13 cellular contexts compared by ENCODE assay signal in genomic region chr7:55192718-55193117, GRCh38.
DNase-seq lines count a peak whose midpoint lies in the region; FAIRE-seq and TF ChIP-seq lines count a peak whose summit lies in the region.
"Had no signal": no experiment of that assay in that cellular context is flagged by ENCODE, and none has a peak within 500 bp of the region (broad histone marks: within the 10 kb centered on the region; RNA-seq: fewer than 3 reads in every experiment).

No MANE protein-coding gene starts in this region.

- CTCF ChIA-PET in Calu3 (lab: Charles Lee): no interaction called here

- H3T11ph ChIP-seq in H9 (ENCODE audit: low read length): no peak overlapping the region

- H3K27ac ChIP-seq in H9 (ENCODE audit: insufficient read length, low read depth, low read length): no peak overlapping the region
- H3K27ac ChIP-seq in astrocyte (ENCODE audit: low read depth, low read length): peak overlapping the region; percentile 93
- H3K27ac ChIP-seq: C4-2B had no signal

- H3K79me2 ChIP-seq in H9 (ENCODE audit: insufficient read depth, low read length) (no peaks in the 10 kb centered on the region), astrocyte (ENCODE audit: insufficient read depth, low read length) (no peaks in the 10 kb centered on the region)

- no peak overlapping the region for H4K91ac ChIP-seq in H9 (ENCODE audit: insufficient read length, low read depth, low read length)

- intact Hi-C loops in Calu3 (cut with micrococcal nuclease; ENCODE audit: unreplicated experiment): no loop called here

- no peak overlapping the region for H3K4me3 Mint-ChIP-seq in H9
- no peak overlapping the region for H3K4me3 Mint-ChIP-seq in astrocyte (ENCODE audit: unreplicated experiment)
- no peak overlapping the region for H3K4me3 Mint-ChIP-seq in Calu3 (ENCODE audit: low read depth, unreplicated experiment)
- H3K4me3 Mint-ChIP-seq: naive thymus-derived CD4-positive, alpha-beta T cell had no signal

- H3K36me3 ChIP-seq in astrocyte (ENCODE audit: insufficient read depth, low read length): no peaks in the 10 kb centered on the region
- H3K36me3 ChIP-seq: uterus had no signal

- H3K9ac ChIP-seq in H9 (ENCODE audit: extremely low read depth, insufficient read length, low read length) (no peak overlapping the region), astrocyte (ENCODE audit: low read length) (peak overlapping the region; percentile 75)

- no peak overlapping the region for H3K23ac ChIP-seq in H9 (ENCODE audit: insufficient read length, low read depth, low read length)

- no peak overlapping the region for H4K8ac ChIP-seq in H9 (replicated peaks; ENCODE audit: insufficient read length, low read depth, low read length)

- WGBS in H9 (ENCODE audit: extremely low coverage, insufficient read length, low lambda C conversion rate): no CpG with 5 or more reads among the region's 7 CpGs

- H3K27me3 ChIP-seq in H9 (ENCODE audit: insufficient read depth, low read length) (no peaks in the 10 kb centered on the region), astrocyte (ENCODE audit: insufficient read depth, low read length) (no peaks in the 10 kb centered on the region)
- H3K27me3 ChIP-seq: adrenal gland, uterus had no signal

- H2BK12ac ChIP-seq in H9 (ENCODE audit: insufficient read length, low read depth, low read length): no peak overlapping the region

- H3K4me3 ChIP-seq in astrocyte (ENCODE audit: insufficient read depth, low read depth, low read length): no peak overlapping the region
- H3K4me3 ChIP-seq: adrenal gland, uterus had no signal

- TF ChIP-seq CTCF in H9 (conservative IDR thresholded peaks at IDR 0.05) (no peak), astrocyte (IDR thresholded peaks at IDR 0.05; ENCODE audit: insufficient read depth, low read depth, low read length) (no peak), Calu3 (IDR thresholded peaks at IDR 0.05; ENCODE audit: unreplicated experiment) (no peak)

- H2AFZ ChIP-seq in H9 (ENCODE audit: low read length) (no peak overlapping the region), astrocyte (ENCODE audit: low read depth, low read length) (peak overlapping the region; percentile 16)

- no peak overlapping the region for H2AK5ac ChIP-seq in H9 (ENCODE audit: insufficient read length, low read length)

- H3K9me3 ChIP-seq in H9 (ENCODE audit: control insufficient read depth, low read depth, low read length) (no peaks in the 10 kb centered on the region), astrocyte (ENCODE audit: insufficient read depth, low read depth, low read length) (no peaks in the 10 kb centered on the region)
- H3K9me3 ChIP-seq: adrenal gland, uterus had no signal

- H3K4ac ChIP-seq in H9 (ENCODE audit: low read depth, low read length): no peak overlapping the region

- no peak overlapping the region for H2BK15ac ChIP-seq in H9 (ENCODE audit: low read depth, low read length)

- no peak overlapping the region for H3K56ac ChIP-seq in H9 (ENCODE audit: insufficient read length, low read depth, low read length)

- DNase-seq in A172 (ENCODE audit: low spot score): peak; percentile 82
- peak; percentile 20 for DNase-seq in H9
- DNase-seq in astrocyte (ENCODE audit: low read depth): peak; percentile 87
- DNase-seq in iris pigment epithelial cell (ENCODE audit: low read depth): peak; percentile 74
- no peak for DNase-seq in Kasumi-1 (lab: John Stamatoyannopoulos, UW)
- no peak for DNase-seq in Calu3
- no peak for DNase-seq in HuH-7.5 (ENCODE audit: low spot score)
- no peak for DNase-seq in NCI-H187 treated with DMSO at 0.1 percent for 48 hours (lab: John Stamatoyannopoulos, UW)
- DNase-seq: adrenal gland, uterus had no signal

- H3K14ac ChIP-seq in H9 (ENCODE audit: insufficient read depth, low read length): no peak overlapping the region

- no peak overlapping the region for H2BK120ac ChIP-seq in H9 (ENCODE audit: low read depth, low read length, poor library complexity, severe bottlenecking)

- H3K36me3 Mint-ChIP-seq in H9 (ENCODE audit: insufficient read depth in 1 of 3, low read depth in 3 of 3): no peaks in the 10 kb centered on the region; a peak in 1 of 7 replicates
- no peaks in the 10 kb centered on the region for H3K36me3 Mint-ChIP-seq in astrocyte (ENCODE audit: low read depth, unreplicated experiment)
- peaks cover 27% of the 10 kb centered on the region for H3K36me3 Mint-ChIP-seq in Calu3 (ENCODE audit: insufficient read depth, unreplicated experiment)
- H3K36me3 Mint-ChIP-seq: naive thymus-derived CD4-positive, alpha-beta T cell had no signal

- no peak overlapping the region for H4K5ac ChIP-seq in H9 (ENCODE audit: insufficient read length, low read depth, low read length)

- no peak overlapping the region for H2BK20ac ChIP-seq in H9 (ENCODE audit: low read depth, low read length, poor library complexity, severe bottlenecking)

- no peak overlapping the region for H3K18ac ChIP-seq in H9 (ENCODE audit: insufficient read length, low read depth, low read length)

- H3K27me3 Mint-ChIP-seq in H9 (ENCODE audit: low read depth) (peaks cover 1% of the 10 kb centered on the region; the same call in 1 of the 2 replicates), astrocyte (ENCODE audit: low read depth, unreplicated experiment) (no peaks in the 10 kb centered on the region), Calu3 (ENCODE audit: unreplicated experiment) (no peaks in the 10 kb centered on the region)

- H3K4me1 Mint-ChIP-seq in H9 (peaks cover 64 to 69% of the 10 kb centered on the region in 2 experiments), astrocyte (ENCODE audit: low read depth, unreplicated experiment) (peaks cover 20% of the 10 kb centered on the region), Calu3 (ENCODE audit: low read depth, unreplicated experiment) (no peaks in the 10 kb centered on the region)
- H3K4me1 Mint-ChIP-seq: naive thymus-derived CD4-positive, alpha-beta T cell had no signal

- FAIRE-seq in astrocyte (lab: Jason Lieb, UNC): peak; percentile 92
- FAIRE-seq: GM12892 had no signal

- peak overlapping the region in 2 of 3 experiments; percentile 45 to 63; a peak in 1 of 7 replicates for H3K27ac Mint-ChIP-seq in H9
- H3K27ac Mint-ChIP-seq in astrocyte (ENCODE audit: unreplicated experiment): peak overlapping the region; percentile 21
- no peak overlapping the region for H3K27ac Mint-ChIP-seq in Calu3 (ENCODE audit: unreplicated experiment)
- H3K27ac Mint-ChIP-seq: naive thymus-derived CD4-positive, alpha-beta T cell had no signal

- H3K4me2 ChIP-seq in H9 (ENCODE audit: insufficient read depth, insufficient read length, low read length) (no peak overlapping the region), astrocyte (ENCODE audit: low read length) (peak overlapping the region; percentile 42)

- H4K20me1 ChIP-seq in H9 (ENCODE audit: control insufficient read depth, insufficient read depth, insufficient read length) (peaks cover 2% of the 10 kb centered on the region), astrocyte (ENCODE audit: insufficient read depth, low read length) (no peaks in the 10 kb centered on the region)

- BruUV-seq in Calu3 (replicated peaks; lab: Mats Ljungman, UMichigan): no TSS peak

- H3K79me1 ChIP-seq in H9 (ENCODE audit: insufficient read depth, low read depth, low read length, poor library complexity, severe bottlenecking): no peaks in the 10 kb centered on the region

- no peak overlapping the region for H2BK5ac ChIP-seq in H9 (ENCODE audit: insufficient read length, low read length)

- H3K9me3 Mint-ChIP-seq in H9: no peaks in the 10 kb centered on the region
- no peaks in the 10 kb centered on the region for H3K9me3 Mint-ChIP-seq in astrocyte (ENCODE audit: unreplicated experiment)
- H3K9me3 Mint-ChIP-seq in Calu3 (ENCODE audit: low read depth, unreplicated experiment): no peaks in the 10 kb centered on the region

- no peaks in the 10 kb centered on the region for H3K23me2 ChIP-seq in H9 (ENCODE audit: insufficient read length, low read depth, low read length, poor library complexity, severe bottlenecking)

- H3K4me1 ChIP-seq in H9 (ENCODE audit: insufficient read depth, low read length) (peaks cover 28% of the 10 kb centered on the region), astrocyte (ENCODE audit: insufficient read depth, low read length) (peaks cover 46% of the 10 kb centered on the region)
- H3K4me1 ChIP-seq: uterus had no signal

Comparison
In these comparisons a context has a peak if more than half of its experiments do, and no peak if none do; other contexts are left out.
1. DNase-seq: peak in A172 (single experiment), H9 (single experiment), astrocyte (single experiment) and iris pigment epithelial cell (single experiment); none in Kasumi-1 (0 of 2), Calu3 (single experiment), HuH-7.5 (single experiment) and NCI-H187 treated with DMSO at 0.1 percent for 48 hours (single experiment).